ENCODE assay signal across 8 cellular contexts in the genomic region with DNA sequence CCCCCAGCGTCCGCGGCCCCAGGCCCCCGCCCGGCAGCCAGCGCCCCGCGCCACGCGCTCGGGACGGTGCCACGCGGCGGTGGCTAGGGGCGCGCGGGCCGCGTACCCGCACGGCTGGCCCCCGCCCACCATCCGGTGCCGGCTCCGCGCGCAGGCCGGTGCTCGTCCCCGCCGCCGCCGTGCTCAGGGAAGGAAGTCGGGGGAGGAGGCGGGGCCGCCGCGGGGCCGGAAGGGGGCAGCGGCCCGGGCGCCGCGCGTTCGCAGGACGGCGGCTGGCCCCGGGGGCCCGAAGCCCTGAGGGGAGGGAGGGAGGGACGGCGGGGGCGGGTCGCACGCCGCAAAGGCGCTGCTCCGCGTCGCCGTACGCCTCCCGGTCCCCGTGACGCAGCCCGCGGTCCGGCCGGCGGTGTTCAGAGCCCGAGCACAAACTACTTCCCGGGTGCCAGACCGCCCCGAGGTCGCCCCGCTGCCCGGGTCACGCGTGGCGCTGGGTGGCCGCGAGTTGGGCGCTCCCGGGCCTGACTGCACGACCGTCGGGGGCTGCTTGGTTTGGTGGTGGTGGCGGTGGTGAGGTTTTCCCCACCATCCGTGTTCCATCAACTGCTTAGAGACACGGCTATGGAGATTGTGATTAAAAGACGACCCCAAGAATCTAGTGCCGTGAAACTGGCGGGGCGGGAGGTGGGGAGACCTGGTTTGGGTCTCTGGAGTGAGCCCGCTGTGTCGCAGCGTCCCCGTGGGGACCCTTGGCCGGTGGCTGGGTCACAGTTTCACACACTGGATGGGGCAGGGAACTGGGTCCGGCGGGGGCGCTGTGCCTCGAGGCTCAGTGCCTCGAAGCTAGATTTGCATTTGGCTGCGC. TPM values are rescaled to one million over a fixed set of nuclear protein-coding genes. Genes with fewer than 3 reads are reported as not detected.
DNase-seq lines count a peak whose midpoint lies in the region; ATAC-seq and TF ChIP-seq lines count a peak whose summit lies in the region.

A gene (minus strand): TSS at position 205 of the 862 bp plus-strand sequence. CDS start 1,818 bp downstream, outside the sequence.

- intact Hi-C loops in lower leg skin (cut with DNase I; ENCODE audit: low total_unique reads) = no loop called here

- DNase-seq in SHP77 (lab: John Stamatoyannopoulos, UW) = peak; percentile 15 to 48
- no peak for DNase-seq in SHP77 treated with DMSO at 0.1 percent for 48 hours (lab: John Stamatoyannopoulos, UW)
- peak; percentile 32 for DNase-seq in NCI-H2171 treated with DMSO at 0.1 percent for 48 hours (lab: John Stamatoyannopoulos, UW)
- peak; percentile 68 to 76 for DNase-seq in activated CD4-positive, alpha-beta T cell treated with anti-CD3 and anti-CD28 coated beads, Interleukin-2, amount 50 U/mL, for 4 hours
- peak; percentile 75 for DNase-seq in dermis blood vessel endothelial cell
- DNase-seq in lower leg skin (ENCODE audit: low spot score in 2 of 2) = peak; percentile 65 to 95
- peak; percentile 46 to 73 (median 57) for DNase-seq in stimulated activated CD4-positive, alpha-beta T cell treated with anti-CD3 and anti-CD28 coated beads, TNF-alpha, amount 100 ng/mL, for 1 hour (ENCODE audit: low read depth in 3 of 3, low spot score in 1 of 3)

- H3K4me3 ChIP-seq in lower leg skin (ENCODE audit: low read depth, poor library complexity, severe bottlenecking) = peak within 1 kb of the TSS; percentile 47

- peak; percentile 81 for ATAC-seq in HG02870 (IDR thresholded peaks at IDR 0.05; ENCODE audit: unreplicated experiment)

- no peak for TF ChIP-seq POLR2A in lower leg skin (IDR thresholded peaks at IDR 0.05)

- TF ChIP-seq CTCF in lower leg skin (IDR thresholded peaks at IDR 0.05) = no peak

- 0% methylated on average over 21 to 66 of the region's 106 CpGs for WGBS in lower leg skin, 2 donors

RNA-seq across cellular contexts. Expression of the gene that starts here (rescaled TPM):
- total RNA-seq in dermis blood vessel endothelial cell = 77.3 and 107 TPM in 2 replicates
- 10 to 100 TPM; 27.7 to 52.4 (median 35.4) TPM for total RNA-seq in lower leg skin
